27 cellular contexts compared by ENCODE assay signal in genomic region chrX:87236836-87237235, GRCh38.
"Had no signal": no experiment of that assay in that cellular context is flagged by ENCODE, and none has a peak within 500 bp of the region (broad histone marks: within the 10 kb centered on the region; RNA-seq: fewer than 3 reads in every experiment).

No MANE protein-coding gene starts in this region.

- H3K27ac ChIP-seq: adrenal gland, body of pancreas, Peyer's patch, RWPE1, SJCRH30 had no signal

- H3K9me3 ChIP-seq: adrenal gland, body of pancreas, MG63, Peyer's patch, SJCRH30 had no signal

- H3K27me3 ChIP-seq: body of pancreas, MG63, Peyer's patch, SJCRH30 had no signal

- DNase-seq: activated CD4-positive, alpha-beta T cell treated with anti-CD3 and anti-CD28 coated beads for 4 hours; activated CD8-positive, alpha-beta memory T cell treated with anti-CD3 and anti-CD28 coated beads, Interleukin-2, amount 50 U/mL, for 4 hours; activated CD8-positive, alpha-beta T cell treated with anti-CD3 and anti-CD28 coated beads for 36 hours; activated gamma-delta T cell treated with Interleukin-2 at 50 U/mL for 16 hours; activated naive CD4-positive, alpha-beta T cell treated with anti-CD3 and anti-CD28 coated beads, Interleukin-2, amount 10 ng/mL, durations not matched to agents 7 days and 5 days; activated naive CD8-positive, alpha-beta T cell treated with anti-CD3 and anti-CD28 coated beads, Interleukin-2, amount 10 ng/mL, durations not matched to agents 7 days and 5 days; activated T-cell treated with anti-CD3 and anti-CD28 coated beads, Interleukin-2, amount 50 U/mL, for 72 hours; adrenal gland; aorta; body of pancreas; MG63; MV-4-11; NCI-H1092 treated with DMSO at 0.1 percent for 48 hours; NCI-H1417 treated with DMSO at 0.1 percent for 48 hours; NCI-H1694; NCI-H2029; NCI-H446; NCI-H524; NCI-H82; NK-92 treated with Interleukin-12 subunit alpha and Interleukin-12 subunit beta, amount 100 ng/mL, for 24 hours; Peyer's patch; Right ventricle myocardium superior; SJCRH30; SW 1271 had no signal

- H3K36me3 ChIP-seq: adrenal gland, MG63, Peyer's patch, SJCRH30 had no signal

- ATAC-seq: activated CD4-positive, CD25-positive, alpha-beta regulatory T cell treated with anti-CD3 and anti-CD28 coated beads, Interleukin-2, amount 50 U/mL, for 24 hours; activated CD8-positive, alpha-beta T cell treated with anti-CD3 and anti-CD28 coated beads for 36 hours; activated T-cell treated with anti-CD3 and anti-CD28 coated beads, Interleukin-2, amount 50 U/mL, for 72 hours; body of pancreas; SK-N-SH treated with all-trans-retinoic acid at 6 μM for 48 hours had no signal

- H3K4me3 ChIP-seq: adrenal gland, body of pancreas, MG63, Peyer's patch, SJCRH30 had no signal

- H3K4me1 ChIP-seq: adrenal gland, body of pancreas, Peyer's patch, SJCRH30 had no signal
